8 cellular contexts compared by ENCODE assay signal in genomic region chr15:37101634-37102314, GRCh38. TPM values are rescaled to one million over a fixed set of nuclear protein-coding genes. Genes with fewer than 3 reads are reported as not detected.
DNase-seq lines count a peak whose midpoint lies in the region; ATAC-seq, FAIRE-seq and TF ChIP-seq lines count a peak whose summit lies in the region.

No MANE protein-coding gene starts in this region.

- TF ChIP-seq CTCF in PC-9 (conservative IDR thresholded peaks at IDR 0.05) = no peak
- no peak for TF ChIP-seq CTCF in bronchial epithelial cell (IDR thresholded peaks at IDR 0.05; ENCODE audit: insufficient read depth, low read length, severe bottlenecking)
- TF ChIP-seq CTCF in kidney (IDR thresholded peaks at IDR 0.05; ENCODE audit: borderline replicate concordance, extremely low read depth, insufficient read depth) = no peak

- H3K4me2 ChIP-seq in PC-9 = peak overlapping the region; percentile 87

- BruUV-seq in PC-9 (replicated peaks; lab: Mats Ljungman, UMichigan) = no TSS peak

- POLR2A ChIA-PET in CD8-positive, alpha-beta memory T cell (lab: Charles Lee) = no interaction called here
- POLR2A ChIA-PET in PC-9 (lab: Charles Lee; ENCODE audit: unreplicated experiment) = interaction anchor here (0.5 to 0.7 kb wide), 8 partner anchors 40 to 657 kb away, joined by 3 to 22 read pairs (median 6); no protein-coding TSS in a partner anchor

- H3K4me3 ChIP-seq in CD8-positive, alpha-beta memory T cell (ENCODE audit: low read length) = peak overlapping the region; percentile 53
- peak overlapping the region; percentile 91 for H3K4me3 ChIP-seq in PC-9
- peak overlapping the region; percentile 88 for H3K4me3 ChIP-seq in bronchial epithelial cell (ENCODE audit: low read depth, low read length)
- peak overlapping the region; percentile 66 to 81 for H3K4me3 ChIP-seq in kidney (ENCODE audit: low read length in 2 of 2)

- no peaks in the 10 kb centered on the region for H4K20me1 ChIP-seq in PC-9 (ENCODE audit: insufficient read depth)

- H3K36me3 ChIP-seq in CD8-positive, alpha-beta memory T cell (ENCODE audit: insufficient read depth, low read length) = no peaks in the 10 kb centered on the region
- H3K36me3 ChIP-seq in PC-9 (ENCODE audit: low read depth) (no peaks in the 10 kb centered on the region), bronchial epithelial cell (ENCODE audit: control insufficient read depth, insufficient read depth, low read length) (no peaks in the 10 kb centered on the region), kidney (ENCODE audit: control insufficient read depth in 1 of 2, insufficient read depth in 2 of 2, low read length in 2 of 2) (no peaks in the 10 kb centered on the region)

- H3K9ac ChIP-seq in kidney (ENCODE audit: low read length in 2 of 2) = peak overlapping the region; percentile 57 to 75

- peaks cover 4 to 17% (median 12%) of the 10 kb centered on the region in 5 donors for H3K9me3 Mint-ChIP-seq in CD8-positive, alpha-beta memory T cell
- H3K9me3 Mint-ChIP-seq in stimulated activated effector memory CD8-positive, alpha-beta T cell treated with anti-CD3 and anti-CD28 coated beads, Interleukin-12 subunit alpha, Interleukin-12 subunit beta, amount 100 ng/mL, for 72 hours = peaks cover 5% of the 10 kb centered on the region

- H3K27ac ChIP-seq in CD8-positive, alpha-beta memory T cell (ENCODE audit: low read depth, low read length) = peak overlapping the region; percentile 75
- H3K27ac ChIP-seq in PC-9 (peak overlapping the region; percentile 73), kidney (ENCODE audit: low read depth in 2 of 2, low read length in 2 of 2) (peak overlapping the region; percentile 95 to 97)

- intact Hi-C loops in PC-9 (cut with micrococcal nuclease; ENCODE audit: unreplicated experiment) = loop anchor here (2.0 to 10.0 kb wide), 3 partner anchors 43 to 727 kb away; no protein-coding TSS in a partner anchor
- intact Hi-C loops in kidney (cut with DNase I) = loop anchor here (10.0 kb wide), 1 partner anchor 217 kb away; no protein-coding TSS in a partner anchor

- ATAC-seq in HG03565 (IDR thresholded peaks at IDR 0.05; ENCODE audit: unreplicated experiment) = peak; percentile 41
- ATAC-seq in stimulated activated effector memory CD8-positive, alpha-beta T cell treated with anti-CD3 and anti-CD28 coated beads, Interleukin-12 subunit alpha, Interleukin-12 subunit beta, amount 100 ng/mL, for 72 hours = peak; percentile 52

- peak overlapping the region; percentile 87 to 96 (median 92) for H3K4me3 Mint-ChIP-seq in CD8-positive, alpha-beta memory T cell
- peak overlapping the region; percentile 89 for H3K4me3 Mint-ChIP-seq in stimulated activated effector memory CD8-positive, alpha-beta T cell treated with anti-CD3 and anti-CD28 coated beads, Interleukin-12 subunit alpha, Interleukin-12 subunit beta, amount 100 ng/mL, for 72 hours

- peak overlapping the region in 1 of 8 donors; percentile 36 for H3K27ac Mint-ChIP-seq in CD8-positive, alpha-beta memory T cell
- H3K27ac Mint-ChIP-seq in stimulated activated effector memory CD8-positive, alpha-beta T cell treated with anti-CD3 and anti-CD28 coated beads, Interleukin-12 subunit alpha, Interleukin-12 subunit beta, amount 100 ng/mL, for 72 hours = no peak overlapping the region

- DNase-seq in CD8-positive, alpha-beta memory T cell = no peak
- DNase-seq in GM19239 (ENCODE audit: insufficient read length, low spot score) = peak; percentile 48
- DNase-seq in PC-9 = peak; percentile 54 to 78
- no peak for DNase-seq in bronchial epithelial cell (ENCODE audit: low read depth)
- peak; percentile 93 for DNase-seq in kidney
- DNase-seq in stimulated activated effector memory CD8-positive, alpha-beta T cell treated with anti-CD3 and anti-CD28 coated beads, Interleukin-12 subunit alpha, Interleukin-12 subunit beta, amount 100 ng/mL, for 72 hours (ENCODE audit: low spot score in 2 of 2) = peak in 1 of 2 donors; percentile 22
- no peak for DNase-seq in effector CD8-positive, alpha-beta T cell (lab: John Stamatoyannopoulos, UW)

- peaks cover 22% of the 10 kb centered on the region for H3K4me1 ChIP-seq in CD8-positive, alpha-beta memory T cell (ENCODE audit: insufficient read depth, low read length)
- H3K4me1 ChIP-seq in PC-9 (replicated peaks; ENCODE audit: insufficient read depth) = peaks cover 17% of the 10 kb centered on the region; the same call in 1 of the 2 replicates
- H3K4me1 ChIP-seq in kidney (ENCODE audit: control insufficient read depth in 1 of 2, insufficient read depth in 1 of 2, low read depth in 1 of 2, low read length in 2 of 2) = no peaks in the 10 kb centered on the region

- no peaks in the 10 kb centered on the region for H3K9me3 ChIP-seq in CD8-positive, alpha-beta memory T cell (ENCODE audit: low read length)
- H3K9me3 ChIP-seq in PC-9 (ENCODE audit: insufficient read depth, low read depth) = no peaks in the 10 kb centered on the region
- no peaks in the 10 kb centered on the region for H3K9me3 ChIP-seq in kidney (ENCODE audit: control insufficient read depth in 1 of 2, low read length in 2 of 2)

- peaks cover 64 to 93% of the 10 kb centered on the region in 2 donors for H3K27me3 Mint-ChIP-seq in CD8-positive, alpha-beta memory T cell

- peaks cover 0 to 5% (median 0%) of the 10 kb centered on the region in 3 donors for H3K36me3 Mint-ChIP-seq in CD8-positive, alpha-beta memory T cell
- peaks cover 23% of the 10 kb centered on the region for H3K36me3 Mint-ChIP-seq in stimulated activated effector memory CD8-positive, alpha-beta T cell treated with anti-CD3 and anti-CD28 coated beads, Interleukin-12 subunit alpha, Interleukin-12 subunit beta, amount 100 ng/mL, for 72 hours

- no peaks in the 10 kb centered on the region for H3K9me2 ChIP-seq in PC-9 (ENCODE audit: insufficient read depth)

- H3K4me1 Mint-ChIP-seq in CD8-positive, alpha-beta memory T cell = peaks cover 42 to 63% (median 63%) of the 10 kb centered on the region in 3 donors
- peaks cover 53% of the 10 kb centered on the region for H3K4me1 Mint-ChIP-seq in stimulated activated effector memory CD8-positive, alpha-beta T cell treated with anti-CD3 and anti-CD28 coated beads, Interleukin-12 subunit alpha, Interleukin-12 subunit beta, amount 100 ng/mL, for 72 hours

- H2AFZ ChIP-seq in PC-9 = peak overlapping the region; percentile 95

- H3F3A ChIP-seq in PC-9 (ENCODE audit: insufficient read depth, low read depth) = peaks cover 10% of the 10 kb centered on the region

- peaks cover 44% of the 10 kb centered on the region for H3K27me3 ChIP-seq in CD8-positive, alpha-beta memory T cell (ENCODE audit: insufficient read depth, low read length, poor library complexity, severe bottlenecking)
- H3K27me3 ChIP-seq in PC-9 (ENCODE audit: insufficient read depth, low read depth) (no peaks in the 10 kb centered on the region), bronchial epithelial cell (ENCODE audit: control insufficient read depth, insufficient read depth, low read length) (no peaks in the 10 kb centered on the region)

- CTCF ChIA-PET in CD8-positive, alpha-beta memory T cell (lab: Charles Lee) = no interaction called here
- CTCF ChIA-PET in PC-9 (lab: Charles Lee) = no interaction called here

- H3K79me2 ChIP-seq in PC-9 (ENCODE audit: low read depth) = peaks cover 35% of the 10 kb centered on the region

- FAIRE-seq in GM19239 (lab: Jason Lieb, UNC) (no peak), bronchial epithelial cell (lab: Jason Lieb, UNC) (no peak), kidney (lab: Jason Lieb, UNC) (no peak)

RNA-seq across cellular contexts. Expression of gene MEIS2, which starts 1.4 kb away (rescaled TPM):
- not detected for total RNA-seq in CD8-positive, alpha-beta memory T cell
- not detected for polyA plus RNA-seq in CD8-positive, alpha-beta memory T cell
- total RNA-seq in PC-9 (2021) = 25.0 and 29.1 TPM in 2 replicates
- total RNA-seq in bronchial epithelial cell = 6.6 and 10.9 TPM in 2 replicates
- total RNA-seq in kidney = 50.9 TPM
- 14.7 TPM for polyA plus RNA-seq in kidney (ENCODE audit: insufficient read depth, low read depth, low replicate concordance)

Comparison
In these comparisons a context has a peak if more than half of its experiments do, and no peak if none do; other contexts are left out.
1. DNase-seq: peak in GM19239 (single experiment), PC-9 (2 of 2) and kidney (single experiment); none in CD8-positive, alpha-beta memory T cell (0 of 5), bronchial epithelial cell (single experiment) and effector CD8-positive, alpha-beta T cell (single experiment).
2. Peak in every context shown above with its lines, with median percentiles within 50 percentile points of each other: H3K27ac ChIP-seq and H3K4me3 ChIP-seq.